8 cellular contexts compared by ENCODE assay signal in genomic region chr1:166975361-166976129, GRCh38. TPM values are rescaled to one million over a fixed set of nuclear protein-coding genes. Genes with fewer than 3 reads are reported as not detected.
DNase-seq lines count a peak whose midpoint lies in the region; ATAC-seq and TF ChIP-seq lines count a peak whose summit lies in the region.

Gene ILDR2 (minus strand): TSS chr1:166975540. CDS start chr1:166975268, 272 bp downstream.

- H3K36me3 ChIP-seq in osteoblast (ENCODE audit: insufficient read depth, low read length) = no peaks in the 10 kb centered on the region
- no peaks in the 10 kb centered on the region for H3K36me3 ChIP-seq in thyroid gland

- no peak within 1 kb of the TSS for H3K27ac ChIP-seq in osteoblast (ENCODE audit: low read depth, low read length)
- peak within 1 kb of the TSS in 1 of 3 donors; percentile 30 for H3K27ac ChIP-seq in thyroid gland

- intact Hi-C loops in thyroid gland (cut with DNase I) = no loop called here

- DNase-seq in A172 (ENCODE audit: low spot score) (peak; percentile 11), RKO (ENCODE audit: low spot score) (peak; percentile 36), glomerular visceral epithelial cell (ENCODE audit: extremely low spot score) (peak; percentile 51), osteoblast (ENCODE audit: insufficient read length, low spot score, missing footprints) (peak; percentile 83), thyroid gland (peak; percentile 62 to 65)
- DNase-seq in activated gamma-delta T cell treated with anti-CD3 and anti-CD28 coated beads, Interleukin-2, amount 50 U/mL, for 16 hours (ENCODE audit: low read depth) = peak; percentile 32

- peak; percentile 59 for ATAC-seq in GM18519 (IDR thresholded peaks at IDR 0.05; ENCODE audit: low FRiP score, unreplicated experiment)
- peak; percentile 61 for ATAC-seq in HG03108 (IDR thresholded peaks at IDR 0.05; ENCODE audit: unreplicated experiment)

- TF ChIP-seq CTCF in osteoblast (IDR thresholded peaks at IDR 0.05; ENCODE audit: extremely low read depth, low read depth, low read length) (no peak), thyroid gland (IDR thresholded peaks at IDR 0.05) (peak in 1 of 6 experiments; percentile 3)

- H3K4me2 ChIP-seq in osteoblast (ENCODE audit: insufficient read depth, low read length) = peak within 1 kb of the TSS; percentile 86

- H2AFZ ChIP-seq in osteoblast (ENCODE audit: low read length) = peak within 1 kb of the TSS; percentile 73

- H3K79me2 ChIP-seq in osteoblast (ENCODE audit: insufficient read depth, low read length) = no peaks in the 10 kb centered on the region

- no peak for TF ChIP-seq POLR2A in thyroid gland (IDR thresholded peaks at IDR 0.05)

- 1 to 4% methylated on average over 14 to 67 of the region's 97 CpGs for WGBS in thyroid gland, 2 donors

- no peaks in the 10 kb centered on the region for H4K20me1 ChIP-seq in osteoblast (ENCODE audit: insufficient read depth, low read length)

- peaks cover 3% of the 10 kb centered on the region for H3K4me1 ChIP-seq in osteoblast (ENCODE audit: insufficient read depth, low read length)
- H3K4me1 ChIP-seq in thyroid gland = peaks cover 0 to 7% of the 10 kb centered on the region in 2 donors

- H3K9me3 ChIP-seq in osteoblast (ENCODE audit: low read depth, low read length) (no peaks in the 10 kb centered on the region), thyroid gland (no peaks in the 10 kb centered on the region)

- peaks cover 50% of the 10 kb centered on the region for H3K27me3 ChIP-seq in osteoblast (ENCODE audit: insufficient read depth, low read length)
- no peaks in the 10 kb centered on the region for H3K27me3 ChIP-seq in thyroid gland

- peak within 1 kb of the TSS; percentile 72 for H3K4me3 ChIP-seq in osteoblast (ENCODE audit: insufficient read depth, low read length)
- H3K4me3 ChIP-seq in thyroid gland (replicated peaks in 1 of 3) = peak within 1 kb of the TSS in 2 of 3 donors; percentile 44 to 51

RNA-seq across cellular contexts. Expression of gene ILDR2, which starts in this region (rescaled TPM):
- total RNA-seq in A172 (2014; rRNA removed; shearing (Covaris generic)) = 0.12 and 0.48 TPM in 2 replicates
- total RNA-seq in osteoblast (under 0.01 and 0.36 TPM in 2 replicates), thyroid gland (under 1 TPM; 0.40 to 0.89 (median 0.76) TPM)

Comparison
In these comparisons a context has a peak if more than half of its experiments do, and no peak if none do; other contexts are left out.
1. Peak in DNase-seq in A172; RNA of the gene not detected or under 1 TPM.
2. Peak in DNase-seq, H3K4me3 ChIP-seq and H3K4me2 ChIP-seq in osteoblast; RNA of the gene not detected or under 1 TPM.
3. Peak in DNase-seq and H3K4me3 ChIP-seq in thyroid gland; RNA of the gene not detected or under 1 TPM.
4. DNase-seq: peak in every context shown above with its lines; median percentile 83 in osteoblast; 64 in thyroid gland; 51 in glomerular visceral epithelial cell; 36 in RKO; 32 in activated gamma-delta T cell treated with anti-CD3 and anti-CD28 coated beads, Interleukin-2, amount 50 U/mL, for 16 hours; 11 in A172.